ENCODE assay signal across 13 cellular contexts in genomic region chr14:61493239-61493638, GRCh38.
DNase-seq lines count a peak whose midpoint lies in the region; ATAC-seq and TF ChIP-seq lines count a peak whose summit lies in the region.
"Had no signal": no experiment of that assay in that cellular context is flagged by ENCODE, and none has a peak within 500 bp of the region (broad histone marks: within the 10 kb centered on the region; RNA-seq: fewer than 3 reads in every experiment).

No MANE protein-coding gene starts in this region.

- TF ChIP-seq RAD21 in SK-N-SH (IDR thresholded peaks at IDR 0.05; ENCODE audit: low read length): no peak

- H4K20me1 ChIP-seq in SK-N-SH (ENCODE audit: insufficient read depth): no peaks in the 10 kb centered on the region

- no peak overlapping the region for H3K4me3 ChIP-seq in SK-N-SH (ENCODE audit: low read depth in 2 of 2, low read length in 1 of 2)
- H3K4me3 ChIP-seq in fibroblast of pulmonary artery (replicated peaks; ENCODE audit: low read depth, low read length): no peak overlapping the region
- H3K4me3 ChIP-seq in skeletal muscle satellite cell (ENCODE audit: low read length): no peak overlapping the region

- no peak for ATAC-seq in GM21786 (IDR thresholded peaks at IDR 0.05; ENCODE audit: unreplicated experiment)

- CTCF ChIA-PET in SK-N-SH (lab: Yijun Ruan, JAX): interaction anchor here (1.0 to 2.6 kb wide), 3 partner anchors 10 to 17 kb away, joined by 3 to 9 read pairs (median 5); no protein-coding TSS in a partner anchor

- POLR2A ChIA-PET in SK-N-SH (lab: Yijun Ruan, JAX): no interaction called here

- H3K9me2 ChIP-seq in SK-N-SH: no peaks in the 10 kb centered on the region

- DNase-seq in GM03348 (ENCODE audit: low spot score) (peak; percentile 87), SK-N-SH (no peak), fibroblast of pulmonary artery (ENCODE audit: low read depth) (peak; percentile 94), NCI-H524 (lab: John Stamatoyannopoulos, UW) (no peak)
- DNase-seq in activated CD4-positive, alpha-beta T cell treated with anti-CD3 and anti-CD28 coated beads, Interleukin-2, amount 50 U/mL, for 1 hour: no peak
- DNase-seq in stimulated activated naive CD4-positive, alpha-beta T cell (lab: John Stamatoyannopoulos, UW): no peak
- DNase-seq: activated CD4-positive, CD25-positive, alpha-beta regulatory T cell; activated T-cell treated with anti-CD3 and anti-CD28 coated beads, Interleukin-2, amount 50 U/mL, for 24 hours; caudate nucleus; SIG-M5; stimulated activated CD4-positive, alpha-beta T cell treated with anti-CD3 and anti-CD28 coated beads, Interleukin-15, amount 100 ng/mL, for 24 hours had no signal

- H3K36me3 ChIP-seq in SK-N-SH (replicated peaks in 1 of 2; ENCODE audit: control insufficient read depth in 1 of 2, insufficient read depth in 2 of 2, low read length in 1 of 2) (no peaks in the 10 kb centered on the region), skeletal muscle satellite cell (ENCODE audit: insufficient read depth, low read length) (no peaks in the 10 kb centered on the region)

- H3K9ac ChIP-seq in SK-N-SH: no peak overlapping the region
- no peak overlapping the region for H3K9ac ChIP-seq in skeletal muscle satellite cell (ENCODE audit: low read depth, low read length)

- H3K9me3 ChIP-seq in SK-N-SH: no peaks in the 10 kb centered on the region
- H3K9me3 ChIP-seq in skeletal muscle satellite cell (replicated peaks; ENCODE audit: low read length): no peaks in the 10 kb centered on the region

- TF ChIP-seq CTCF in SK-N-SH (IDR thresholded peaks at IDR 0.05): no peak
- TF ChIP-seq CTCF in fibroblast of pulmonary artery (IDR thresholded peaks at IDR 0.05; ENCODE audit: low read length, missing control alignments): no peak

- no peaks in the 10 kb centered on the region for H3K27me3 ChIP-seq in SK-N-SH (ENCODE audit: insufficient read depth)
- H3K27me3 ChIP-seq in skeletal muscle satellite cell (ENCODE audit: control insufficient read depth, insufficient read depth, low read length): no peaks in the 10 kb centered on the region

- peak overlapping the region; percentile 46 for H3K4me2 ChIP-seq in SK-N-SH
- H3K4me2 ChIP-seq in skeletal muscle satellite cell (ENCODE audit: low read length): peak overlapping the region; percentile 6

- H3F3A ChIP-seq in SK-N-SH (replicated peaks; ENCODE audit: insufficient read depth): peaks cover 13% of the 10 kb centered on the region

- peak in 1 of 2 experiments; percentile 40; a peak in 1 of 4 replicates for TF ChIP-seq EP300 in SK-N-SH (IDR thresholded peaks at IDR 0.05; ENCODE audit: borderline replicate concordance in 1 of 2, low read depth in 1 of 2, low read length in 1 of 2)

- no peak overlapping the region for H2AFZ ChIP-seq in SK-N-SH (ENCODE audit: low read depth)

- no peaks in the 10 kb centered on the region for H3K79me2 ChIP-seq in SK-N-SH (ENCODE audit: insufficient read depth)

- H3K4me1 ChIP-seq in SK-N-SH (ENCODE audit: control insufficient read depth in 1 of 2, insufficient read depth in 2 of 2, low read depth in 1 of 2, low read length in 1 of 2) (peaks cover 4 to 10% of the 10 kb centered on the region in 2 experiments; a peak in 3 of 4 replicates), skeletal muscle satellite cell (ENCODE audit: control insufficient read depth, insufficient read depth, low read length) (peaks cover 25% of the 10 kb centered on the region)

- H3K27ac ChIP-seq in SK-N-SH (ENCODE audit: low read depth in 2 of 2, low read length in 1 of 2): peak overlapping the region in 1 of 2 experiments; percentile 67; a peak in 3 of 4 replicates

- 89% methylated on average over 2 of the region's 3 CpGs for WGBS in SK-N-SH (ENCODE audit: low lambda C conversion rate)

TF ChIP-seq in SK-N-SH, 30 proteins besides CTCF, POLR2A, EP300 and RAD21 (continues in another document):
- TF ChIP-seq GATA2 (CRISPR knock-in tag; IDR thresholded peaks at IDR 0.05): no peak
- TF ChIP-seq MXI1 (IDR thresholded peaks at IDR 0.05; ENCODE audit: low read depth, low read length): no peak
- no peak for TF ChIP-seq USF2 (IDR thresholded peaks at IDR 0.05; ENCODE audit: borderline replicate concordance, low read depth, low read length)
- TF ChIP-seq TAF1 (IDR thresholded peaks at IDR 0.05; ENCODE audit: borderline replicate concordance, low read depth, low read length): no peak
- no peak for TF ChIP-seq MEF2A (IDR thresholded peaks at IDR 0.05; ENCODE audit: borderline replicate concordance, low read depth)
- TF ChIP-seq CHD2 (IDR thresholded peaks at IDR 0.05; ENCODE audit: low read length, partially characterized antibody): no peak
- TF ChIP-seq FOSL2 (IDR thresholded peaks at IDR 0.05; ENCODE audit: borderline replicate concordance, low read depth): peak; percentile 75
- no peak for TF ChIP-seq RCOR1 (IDR thresholded peaks at IDR 0.05; ENCODE audit: low read length)
- no peak for TF ChIP-seq GABPA (IDR thresholded peaks at IDR 0.05; ENCODE audit: low read depth)
- peak; percentile 55 for TF ChIP-seq TCF12 (IDR thresholded peaks at IDR 0.05)
- no peak for TF ChIP-seq RXRA (IDR thresholded peaks at IDR 0.05; ENCODE audit: borderline replicate concordance, low read depth)
- TF ChIP-seq EZH2phosphoT487 (IDR thresholded peaks at IDR 0.05; ENCODE audit: borderline replicate concordance, low read depth): no peak
- TF ChIP-seq NFIC (IDR thresholded peaks at IDR 0.05; ENCODE audit: borderline replicate concordance): peak; percentile 83
- no peak for TF ChIP-seq REST (IDR thresholded peaks at IDR 0.05; ENCODE audit: low read depth, low read length)
- no peak for TF ChIP-seq SIN3A (IDR thresholded peaks at IDR 0.05; ENCODE audit: borderline replicate concordance, low read depth, low read length)
- no peak for TF ChIP-seq ELF1 (IDR thresholded peaks at IDR 0.05)
- TF ChIP-seq MAX (IDR thresholded peaks at IDR 0.05; ENCODE audit: low read depth): 0 out of 2 replicates have a peak, but pooled peaks have one; percentile 26
- TF ChIP-seq RFX5 (IDR thresholded peaks at IDR 0.05; ENCODE audit: low read length): no peak
- TF ChIP-seq YY1 (IDR thresholded peaks at IDR 0.05; ENCODE audit: low read depth): no peak
- peak; percentile 80 for TF ChIP-seq JUND (IDR thresholded peaks at IDR 0.05)
- TF ChIP-seq USF1 (IDR thresholded peaks at IDR 0.05; ENCODE audit: borderline replicate concordance, low read depth): no peak
- TF ChIP-seq PBX3 (IDR thresholded peaks at IDR 0.05): peak; percentile 54; the same call in 1 of the 2 replicates
- no peak for TF ChIP-seq FOXJ3 (CRISPR knock-in tag; IDR thresholded peaks at IDR 0.05)
- TF ChIP-seq TEAD4 (IDR thresholded peaks at IDR 0.05; ENCODE audit: borderline replicate concordance, insufficient read depth): peak; percentile 86

Comparison
In these comparisons a context has a peak if more than half of its experiments do, and no peak if none do; other contexts are left out.
1. DNase-seq: peak in GM03348 (single experiment) and fibroblast of pulmonary artery (single experiment); none in SK-N-SH (single experiment), activated CD4-positive, alpha-beta T cell treated with anti-CD3 and anti-CD28 coated beads, Interleukin-2, amount 50 U/mL, for 1 hour (single experiment), NCI-H524 (0 of 2) and stimulated activated naive CD4-positive, alpha-beta T cell (0 of 6).